1 cellular context compared by ENCODE assay signal in genomic region chr2:25230626-25231311, GRCh38.
TF ChIP-seq lines count a peak whose summit lies in the region.

No MANE protein-coding gene starts in this region.

TF ChIP-seq in WTC11, 78 proteins besides CTCF, POLR2A, EP300 and RAD21 (continued from another document):
- TF ChIP-seq ARID4B (CRISPR knock-in tag; IDR thresholded peaks at IDR 0.05; ENCODE audit: borderline replicate concordance) (no peak), MXD4 (CRISPR knock-in tag; IDR thresholded peaks at IDR 0.05; ENCODE audit: borderline replicate concordance) (no peak), FOXP1 (CRISPR knock-in tag; IDR thresholded peaks at IDR 0.05; ENCODE audit: borderline replicate concordance) (no peak), PRRX2 (CRISPR knock-in tag; IDR thresholded peaks at IDR 0.05) (no peak), SMAD3 (CRISPR knock-in tag; IDR thresholded peaks at IDR 0.05; ENCODE audit: borderline replicate concordance) (no peak), NFE2L1 (CRISPR knock-in tag; IDR thresholded peaks at IDR 0.05) (no peak), GRHL2 (CRISPR knock-in tag; IDR thresholded peaks at IDR 0.05; ENCODE audit: insufficient replicate concordance, severe bottlenecking) (no peak)
